In genomic region chr3:49689887-49690624, GRCh38 we compare ENCODE assay signal across 8 cellular contexts. TPM values are rescaled to one million over a fixed set of nuclear protein-coding genes. Genes with fewer than 3 reads are reported as not detected.
DNase-seq lines count a peak whose midpoint lies in the region; ATAC-seq and TF ChIP-seq lines count a peak whose summit lies in the region.
"Not testable (repeated sequence)": the region's sequence is repeated elsewhere in the genome, so short reads cannot be mapped to it uniquely, and the experiment has no call there.

No MANE protein-coding gene starts in this region.

- H3K27ac ChIP-seq in RWPE2 (ENCODE audit: poor library complexity, severe bottlenecking) (peak overlapping the region; percentile 31), testis (peak overlapping the region; percentile 64 to 77)
- not testable (repeated sequence) for H3K27ac ChIP-seq in endodermal cell (ENCODE audit: low read depth, low read length)

- H3K4me3 ChIP-seq in RWPE2 (ENCODE audit: severe bottlenecking) (peak overlapping the region; percentile 100), endodermal cell (ENCODE audit: low read length) (peak overlapping the region; percentile 94), neuron (ENCODE audit: low read length) (peak overlapping the region; percentile 79), testis (peak overlapping the region; percentile 89 to 98)

- TF ChIP-seq POLR2A in testis (IDR thresholded peaks at IDR 0.05) = not testable (repeated sequence)

- H3K4me1 Mint-ChIP-seq in CD14-positive monocyte (peaks cover 38% of the 10 kb centered on the region), HFFc6 (ENCODE audit: low read depth) (peaks cover 25% of the 10 kb centered on the region), endodermal cell (peaks cover 20% of the 10 kb centered on the region), immature natural killer cell (peaks cover 47 to 48% of the 10 kb centered on the region in 2 donors)
- H3K4me1 Mint-ChIP-seq in activated naive CD8-positive, alpha-beta T cell treated with anti-CD3 and anti-CD28 coated beads for 36 hours = peaks cover 23% of the 10 kb centered on the region

- H3K36me3 Mint-ChIP-seq in CD14-positive monocyte = peaks cover 5 to 18% of the 10 kb centered on the region in 2 donors
- not testable (repeated sequence) for H3K36me3 Mint-ChIP-seq in HFFc6 (ENCODE audit: low read depth); activated naive CD8-positive, alpha-beta T cell treated with anti-CD3 and anti-CD28 coated beads for 36 hours; endodermal cell (ENCODE audit: low read depth); immature natural killer cell

- H3K27ac Mint-ChIP-seq in CD14-positive monocyte (peak overlapping the region; percentile 79 to 96 (median 85)), HFFc6 (peak overlapping the region; percentile 93), endodermal cell (peak overlapping the region; percentile 97), immature natural killer cell (peak overlapping the region; percentile 93 to 98 (median 97))
- H3K27ac Mint-ChIP-seq in activated naive CD8-positive, alpha-beta T cell treated with anti-CD3 and anti-CD28 coated beads for 36 hours = peak overlapping the region; percentile 90

- not testable (repeated sequence) for H3K36me3 ChIP-seq in RWPE2 (ENCODE audit: low read depth); endodermal cell (ENCODE audit: control insufficient read depth, insufficient read depth, low read length); neuron (ENCODE audit: insufficient read depth, low read length); testis (ENCODE audit: low read depth, missing control alignments)

- not testable (repeated sequence) for DNase-seq in CD14-positive monocyte (ENCODE audit: low spot score); HFFc6; RWPE2 (ENCODE audit: low spot score); activated naive CD8-positive, alpha-beta T cell treated with anti-CD3 and anti-CD28 coated beads for 36 hours; endodermal cell; immature natural killer cell; testis

- not testable (repeated sequence) for H3K4me1 ChIP-seq in RWPE2 (ENCODE audit: insufficient read depth, poor library complexity, severe bottlenecking); endodermal cell (ENCODE audit: control insufficient read depth, insufficient read depth, low read length)
- H3K4me1 ChIP-seq in neuron (ENCODE audit: insufficient read depth, low read length) = peaks cover 13% of the 10 kb centered on the region
- peaks cover 11% of the 10 kb centered on the region for H3K4me1 ChIP-seq in testis

- not testable (repeated sequence) for ATAC-seq in RWPE2 (ENCODE audit: low read depth)

- H3K9me3 ChIP-seq in RWPE2 (ENCODE audit: severe bottlenecking); endodermal cell (ENCODE audit: control insufficient read depth, low read length); neuron (ENCODE audit: low read length); testis: not testable (repeated sequence)

- H3K27me3 ChIP-seq in RWPE2 (ENCODE audit: insufficient read depth, poor library complexity, severe bottlenecking); endodermal cell (ENCODE audit: control insufficient read depth, insufficient read depth, low read length, poor library complexity, severe bottlenecking); neuron (ENCODE audit: insufficient read depth, low read length); testis: not testable (repeated sequence)

- not testable (repeated sequence) for TF ChIP-seq CTCF in CD14-positive monocyte (IDR thresholded peaks at IDR 0.05); HFFc6 (IDR thresholded peaks at IDR 0.05); RWPE2 (IDR thresholded peaks at IDR 0.05; ENCODE audit: poor library complexity, severe bottlenecking); endodermal cell (conservative IDR thresholded peaks at IDR 0.05); testis (IDR thresholded peaks at IDR 0.05)

- peak overlapping the region; percentile 56 for H3K9ac ChIP-seq in endodermal cell (ENCODE audit: extremely low read depth, low read length, poor library complexity, severe bottlenecking)

- peak overlapping the region; percentile 96 to 98 for H3K4me3 Mint-ChIP-seq in CD14-positive monocyte
- H3K4me3 Mint-ChIP-seq in HFFc6 = peak overlapping the region; percentile 95
- H3K4me3 Mint-ChIP-seq in activated naive CD8-positive, alpha-beta T cell treated with anti-CD3 and anti-CD28 coated beads for 36 hours = peak overlapping the region; percentile 98
- peak overlapping the region; percentile 93 for H3K4me3 Mint-ChIP-seq in endodermal cell
- H3K4me3 Mint-ChIP-seq in immature natural killer cell = peak overlapping the region; percentile 95 to 97 (median 96)

- intact Hi-C loops in CD14-positive monocyte (cut with micrococcal nuclease); testis (cut with DNase I; ENCODE audit: low total_unique reads): not testable (repeated sequence)

- 0 to 13% methylated on average over 6 to 19 of the region's 19 CpGs for WGBS in endodermal cell (ENCODE audit: insufficient coverage in 1 of 2, insufficient read length in 1 of 2), 2 experiments
- 2 to 5% methylated on average over 19 of the region's 19 CpGs for WGBS in testis, 2 donors

- peak overlapping the region; percentile 46 for H2AFZ ChIP-seq in neuron (ENCODE audit: low read depth, low read length)

- peaks cover 23 to 31% (median 29%) of the 10 kb centered on the region in 3 donors for H3K27me3 Mint-ChIP-seq in CD14-positive monocyte (ENCODE audit: low read depth in 3 of 3)
- H3K27me3 Mint-ChIP-seq in HFFc6 (ENCODE audit: insufficient read depth); activated naive CD8-positive, alpha-beta T cell treated with anti-CD3 and anti-CD28 coated beads for 36 hours; endodermal cell (ENCODE audit: insufficient read depth): not testable (repeated sequence)
- peaks cover 8 to 17% (median 9%) of the 10 kb centered on the region in 3 donors for H3K27me3 Mint-ChIP-seq in immature natural killer cell (ENCODE audit: low read depth in 3 of 3)

- H3K9me3 Mint-ChIP-seq in CD14-positive monocyte; HFFc6; activated naive CD8-positive, alpha-beta T cell treated with anti-CD3 and anti-CD28 coated beads for 36 hours; endodermal cell; immature natural killer cell: not testable (repeated sequence)

RNA-seq across cellular contexts. Expression of gene RNF123, which starts 0.7 kb away (rescaled TPM):
- polyA plus RNA-seq in CD14-positive monocyte (10 to 100 TPM; 11.1 to 15.7 TPM), immature natural killer cell (10 to 100 TPM in 2 of 3 donors, 1 to 10 TPM in 1; 2.6 to 27.1 (median 11.8) TPM), testis (ENCODE audit: insufficient read depth, low read depth, low replicate concordance) (54.7 TPM)
- total RNA-seq in HFFc6 (2021; fragmentation: NEBNext Ultra II Directional; extraction: Animal tissue kit (Norgen Biotek cat#: 25700)) = 10 to 100 TPM; 35.3 to 44.2 (median 39.8) TPM
- total RNA-seq in activated naive CD8-positive, alpha-beta T cell treated with anti-CD3 and anti-CD28 coated beads for 36 hours = 10 to 100 TPM; 32.4 to 35.5 TPM
- total RNA-seq in endodermal cell (10 to 100 TPM; 47.3 to 47.6 TPM), testis (10 to 100 TPM; 72.4 to 79.7 TPM)
- 38.6 TPM for polyA plus RNA-seq in endodermal cell (2013, experiment 1 of 2)
- 33.5 TPM for polyA plus RNA-seq in endodermal cell (2013, experiment 2 of 2)

RNA-seq across cellular contexts. Expression of gene MST1, which starts 0.8 kb away (rescaled TPM):
- under 1 TPM in 1 of 2 donors, not detected in 1; 0.28 TPM for polyA plus RNA-seq in CD14-positive monocyte
- 1 to 10 TPM; 3.4 to 7.4 (median 4.8) TPM for total RNA-seq in HFFc6 (2021; fragmentation: NEBNext Ultra II Directional; extraction: Animal tissue kit (Norgen Biotek cat#: 25700))
- total RNA-seq in activated naive CD8-positive, alpha-beta T cell treated with anti-CD3 and anti-CD28 coated beads for 36 hours = 1 to 10 TPM; 6.7 to 8.4 TPM
- total RNA-seq in endodermal cell = 10 to 100 TPM; 30.8 to 35.5 TPM
- polyA plus RNA-seq in endodermal cell (2013, experiment 1 of 2) = 21.9 TPM
- polyA plus RNA-seq in endodermal cell (2013, experiment 2 of 2) = 17.2 TPM
- polyA plus RNA-seq in immature natural killer cell = 1 to 10 TPM in 1 of 3 donors, under 1 TPM in 1, not detected in 1; 0.19 to 1.3 TPM
- 10 to 100 TPM; 60.3 to 67.1 TPM for total RNA-seq in testis
- polyA plus RNA-seq in testis (ENCODE audit: insufficient read depth, low read depth, low replicate concordance) = 73.4 TPM

RNA-seq across cellular contexts. Expression of gene APEH, which starts 15.9 kb away (rescaled TPM):
- polyA plus RNA-seq in CD14-positive monocyte = 100 to 1,000 TPM in 1 of 2 donors, 10 to 100 TPM in 1; 92.6 to 105 TPM
- total RNA-seq in HFFc6 (2021; fragmentation: NEBNext Ultra II Directional; extraction: Animal tissue kit (Norgen Biotek cat#: 25700)) = 100 to 1,000 TPM in 5 of 6 experiments, 10 to 100 TPM in 1; 98.5 to 126 (median 112) TPM
- 100 to 1,000 TPM; 173 to 189 TPM for total RNA-seq in activated naive CD8-positive, alpha-beta T cell treated with anti-CD3 and anti-CD28 coated beads for 36 hours
- 100 to 1,000 TPM; 188 to 216 TPM for total RNA-seq in endodermal cell
- 90.5 TPM for polyA plus RNA-seq in endodermal cell (2013, experiment 1 of 2)
- 84.2 TPM for polyA plus RNA-seq in endodermal cell (2013, experiment 2 of 2)
- 100 to 1,000 TPM in 2 of 3 donors, 10 to 100 TPM in 1; 88.0 to 130 (median 121) TPM for polyA plus RNA-seq in immature natural killer cell
- total RNA-seq in testis = 10 to 100 TPM; 76.7 to 94.5 TPM
- polyA plus RNA-seq in testis (ENCODE audit: insufficient read depth, low read depth, low replicate concordance) = 72.3 TPM

RNA-seq across cellular contexts. Expression of gene AMIGO3, which starts 29.4 kb away (rescaled TPM):
- polyA plus RNA-seq in CD14-positive monocyte (not detected), immature natural killer cell (1 to 10 TPM in 2 of 3 donors, not detected in 1; 1.5 to 1.7 TPM), testis (ENCODE audit: insufficient read depth, low read depth, low replicate concordance) (3.0 TPM)
- under 1 TPM in 2 of 6 experiments, not detected in 4; 0.43 to 0.61 TPM for total RNA-seq in HFFc6 (2021; fragmentation: NEBNext Ultra II Directional; extraction: Animal tissue kit (Norgen Biotek cat#: 25700))
- not detected for total RNA-seq in activated naive CD8-positive, alpha-beta T cell treated with anti-CD3 and anti-CD28 coated beads for 36 hours
- total RNA-seq in endodermal cell (1 to 10 TPM; 1.4 to 3.0 TPM), testis (10 to 100 TPM in 1 of 2 donors, 1 to 10 TPM in 1; 8.8 to 14.8 TPM)
- polyA plus RNA-seq in endodermal cell (2013, experiment 1 of 2) = 1.5 TPM
- 1.7 TPM for polyA plus RNA-seq in endodermal cell (2013, experiment 2 of 2)

RNA-seq across cellular contexts. Expression of gene GMPPB, which starts 33.7 kb away (rescaled TPM):
- polyA plus RNA-seq in CD14-positive monocyte = 10 to 100 TPM; 14.7 to 17.6 TPM
- 10 to 100 TPM; 30.5 to 39.4 (median 34.8) TPM for total RNA-seq in HFFc6 (2021; fragmentation: NEBNext Ultra II Directional; extraction: Animal tissue kit (Norgen Biotek cat#: 25700))
- 10 to 100 TPM; 43.0 to 43.6 TPM for total RNA-seq in activated naive CD8-positive, alpha-beta T cell treated with anti-CD3 and anti-CD28 coated beads for 36 hours
- total RNA-seq in endodermal cell = 10 to 100 TPM; 35.5 to 38.2 TPM
- 20.3 TPM for polyA plus RNA-seq in endodermal cell (2013, experiment 1 of 2)
- 19.3 TPM for polyA plus RNA-seq in endodermal cell (2013, experiment 2 of 2)
- polyA plus RNA-seq in immature natural killer cell = 10 to 100 TPM; 13.5 to 35.2 (median 32.5) TPM
- 10 to 100 TPM; 15.7 to 23.4 TPM for total RNA-seq in testis
- polyA plus RNA-seq in testis (ENCODE audit: insufficient read depth, low read depth, low replicate concordance) = 16.8 TPM
